Comparison of ENCODE assay signal across 11 cellular contexts in the genomic region with DNA sequence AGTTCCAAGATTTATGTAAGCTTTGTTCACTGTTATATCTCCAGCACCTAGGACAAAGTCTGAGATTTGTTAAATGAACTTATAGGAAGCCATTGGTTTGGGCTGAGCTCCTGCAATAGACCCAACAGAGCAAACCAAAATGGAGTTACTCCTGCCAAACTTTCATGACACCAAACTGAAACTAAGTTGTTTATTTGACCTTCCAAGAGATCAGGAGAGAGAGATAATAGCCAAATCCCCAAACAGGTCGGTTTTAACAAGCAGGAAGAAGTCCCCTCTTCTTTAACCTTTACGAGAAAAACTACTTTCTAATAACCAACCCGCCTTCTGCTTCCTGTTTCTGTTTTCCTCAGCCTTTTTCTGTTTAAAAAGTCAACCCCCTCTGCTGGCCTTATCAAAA. TPM values are rescaled to one million over a fixed set of nuclear protein-coding genes. Genes with fewer than 3 reads are reported as not detected.
A peak's percentile ranks its signal among the peaks of the same experiment; 100 is the strongest.
DNase-seq lines count a peak whose midpoint lies in the region; ATAC-seq and TF ChIP-seq lines count a peak whose summit lies in the region.
"Had no signal": no experiment of that assay in that cellular context is flagged by ENCODE, and none has a peak within 500 bp of the region (broad histone marks: within the 10 kb centered on the region; RNA-seq: fewer than 3 reads in every experiment).

No MANE protein-coding gene starts in this region.

- POLR2A ChIA-PET in activated CD4-positive, alpha-beta memory T cell treated with anti-CD3 and anti-CD28 coated beads for 36 hours (lab: Charles Lee), result no interaction called here

- peak; percentile 59 for ATAC-seq in GM18498 (IDR thresholded peaks at IDR 0.05; ENCODE audit: unreplicated experiment)
- peak; percentile 45 for ATAC-seq in GM21619 (IDR thresholded peaks at IDR 0.05; ENCODE audit: unreplicated experiment)
- no peak for ATAC-seq in natural killer cell
- ATAC-seq in GM19328 (IDR thresholded peaks at IDR 0.05; ENCODE audit: unreplicated experiment), result no peak

- no peak overlapping the region for H3K4me3 ChIP-seq in tibial nerve
- H3K4me3 ChIP-seq: right lobe of liver had no signal

- no peak overlapping the region for H3K4me3 Mint-ChIP-seq in activated CD4-positive, alpha-beta memory T cell treated with anti-CD3 and anti-CD28 coated beads for 36 hours
- H3K4me3 Mint-ChIP-seq in natural killer cell, result peak overlapping the region; percentile 58

- H3K9me3 Mint-ChIP-seq in activated CD4-positive, alpha-beta memory T cell treated with anti-CD3 and anti-CD28 coated beads for 36 hours, result no peaks in the 10 kb centered on the region
- H3K9me3 Mint-ChIP-seq in natural killer cell, result no peaks in the 10 kb centered on the region

- WGBS in tibial nerve, 2 donors, result 49 to 51% methylated on average over 3 of the region's 3 CpGs

- TF ChIP-seq CTCF in natural killer cell (IDR thresholded peaks at IDR 0.05) (no peak), tibial nerve (IDR thresholded peaks at IDR 0.05) (no peak)

- peaks cover 32% of the 10 kb centered on the region for H3K4me1 Mint-ChIP-seq in activated CD4-positive, alpha-beta memory T cell treated with anti-CD3 and anti-CD28 coated beads for 36 hours (ENCODE audit: low read depth)
- H3K4me1 Mint-ChIP-seq in natural killer cell, result peaks cover 49 to 50% of the 10 kb centered on the region in 2 donors

- peak overlapping the region in 1 of 4 donors; percentile 20 for H3K27ac ChIP-seq in tibial nerve
- H3K27ac ChIP-seq: right lobe of liver, RWPE1 had no signal

- no peaks in the 10 kb centered on the region for H3K36me3 Mint-ChIP-seq in activated CD4-positive, alpha-beta memory T cell treated with anti-CD3 and anti-CD28 coated beads for 36 hours
- no peaks in the 10 kb centered on the region for H3K36me3 Mint-ChIP-seq in natural killer cell

- TF ChIP-seq EP300 in tibial nerve (IDR thresholded peaks at IDR 0.05), result no peak

- H3K36me3 ChIP-seq in tibial nerve, result no peaks in the 10 kb centered on the region
- H3K36me3 ChIP-seq: right lobe of liver had no signal

- CTCF ChIA-PET in activated CD4-positive, alpha-beta memory T cell treated with anti-CD3 and anti-CD28 coated beads for 36 hours (lab: Charles Lee), result interaction anchor here (0.9 to 2.0 kb wide), 2 partner anchors 19 to 47 kb away, joined by 4 to 12 read pairs; no protein-coding TSS in a partner anchor

- H3K27me3 ChIP-seq in tibial nerve, result no peaks in the 10 kb centered on the region
- H3K27me3 ChIP-seq: right lobe of liver had no signal

- H3K4me1 ChIP-seq in tibial nerve, result peaks cover 0 to 10% (median 0%) of the 10 kb centered on the region in 4 donors
- H3K4me1 ChIP-seq: right lobe of liver had no signal

- no peak for TF ChIP-seq POLR2A in tibial nerve (IDR thresholded peaks at IDR 0.05)

- no peaks in the 10 kb centered on the region for H3K9me3 ChIP-seq in tibial nerve
- H3K9me3 ChIP-seq: right lobe of liver had no signal

- intact Hi-C loops in activated CD4-positive, alpha-beta memory T cell treated with anti-CD3 and anti-CD28 coated beads for 36 hours (cut with micrococcal nuclease), result no loop called here
- intact Hi-C loops in natural killer cell (cut with micrococcal nuclease), result no loop called here

- peak overlapping the region; percentile 88 for H3K27ac Mint-ChIP-seq in activated CD4-positive, alpha-beta memory T cell treated with anti-CD3 and anti-CD28 coated beads for 36 hours
- peak overlapping the region; percentile 85 to 87 for H3K27ac Mint-ChIP-seq in natural killer cell

- no peaks in the 10 kb centered on the region for H3K27me3 Mint-ChIP-seq in activated CD4-positive, alpha-beta memory T cell treated with anti-CD3 and anti-CD28 coated beads for 36 hours
- H3K27me3 Mint-ChIP-seq in natural killer cell (ENCODE audit: low read depth in 2 of 2), result no peaks in the 10 kb centered on the region

- DNase-seq in activated CD4-positive, alpha-beta memory T cell treated with anti-CD3 and anti-CD28 coated beads for 36 hours, result no peak
- DNase-seq in natural killer cell (no peak), tibial nerve (ENCODE audit: low spot score in 2 of 2) (no peak), NCI-H2196 treated with DMSO at 0.1 percent for 48 hours (lab: John Stamatoyannopoulos, UW; ENCODE audit: unreplicated experiment) (no peak)
- DNase-seq: left colon, NCI-H1092, right lobe of liver had no signal

RNA-seq across cellular contexts. Expression of gene ATP12A, which starts 54.9 kb away (rescaled TPM):
- under 1 TPM; 0.07 to 0.10 TPM for total RNA-seq in activated CD4-positive, alpha-beta memory T cell treated with anti-CD3 and anti-CD28 coated beads for 36 hours
- not detected for total RNA-seq in natural killer cell
- not detected for total RNA-seq in tibial nerve
- total RNA-seq: right lobe of liver had no signal

Comparison
In these comparisons a context has a peak if more than half of its experiments do, and no peak if none do; other contexts are left out.
1. ATAC-seq: peak in GM18498 (single experiment) and GM21619 (single experiment); none in natural killer cell (0 of 3) and GM19328 (single experiment).